Comparison of ENCODE assay signal across 16 cellular contexts in the genomic region with DNA sequence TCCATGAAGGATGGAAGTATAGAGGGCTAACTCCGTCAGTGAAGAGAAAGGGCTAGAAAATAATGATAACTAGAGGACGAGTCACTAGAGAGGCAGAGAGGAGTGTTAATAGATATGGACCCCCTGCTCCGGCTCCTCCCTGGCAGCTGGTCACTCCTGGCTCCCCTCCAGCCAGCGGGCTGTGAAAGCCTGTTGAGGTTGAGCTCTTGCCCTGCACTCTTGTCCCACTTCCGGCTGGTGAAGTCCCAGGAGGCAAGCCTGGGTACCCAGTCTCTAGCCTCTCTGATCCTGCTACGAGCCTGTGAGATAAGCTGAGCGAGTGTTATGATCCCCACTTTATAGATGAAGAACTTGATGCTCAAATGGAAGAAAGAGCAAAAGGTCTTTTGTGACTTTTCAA.
DNase-seq lines count a peak whose midpoint lies in the region; ATAC-seq and TF ChIP-seq lines count a peak whose summit lies in the region.
"Had no signal": no experiment of that assay in that cellular context is flagged by ENCODE, and none has a peak within 500 bp of the region (broad histone marks: within the 10 kb centered on the region; RNA-seq: fewer than 3 reads in every experiment).

No MANE protein-coding gene starts in this region.

- H3K36me3 ChIP-seq in smooth muscle cell (ENCODE audit: low read depth) = no peaks in the 10 kb centered on the region
- H3K36me3 ChIP-seq in hepatocyte (replicated peaks; ENCODE audit: insufficient read depth, low read depth) = no peaks in the 10 kb centered on the region
- H3K36me3 ChIP-seq: breast epithelium had no signal

- H3K4me3 ChIP-seq in smooth muscle cell = no peak overlapping the region
- H3K4me3 ChIP-seq in hepatocyte = no peak overlapping the region
- H3K4me3 ChIP-seq: breast epithelium, lung, testis had no signal

- H3K4me3 Mint-ChIP-seq in neural crest cell = peak overlapping the region; percentile 69
- H3K4me3 Mint-ChIP-seq: naive thymus-derived CD4-positive, alpha-beta T cell; stimulated activated effector memory CD8-positive, alpha-beta T cell treated with anti-CD3 and anti-CD28 coated beads, Interleukin-12 subunit alpha, Interleukin-12 subunit beta, amount 100 ng/mL, for 72 hours had no signal

- H3K27ac Mint-ChIP-seq in neural crest cell (ENCODE audit: unreplicated experiment) = peak overlapping the region; percentile 96
- H3K27ac Mint-ChIP-seq: naive thymus-derived CD4-positive, alpha-beta T cell; stimulated activated effector memory CD8-positive, alpha-beta T cell treated with anti-CD3 and anti-CD28 coated beads, Interleukin-12 subunit alpha, Interleukin-12 subunit beta, amount 100 ng/mL, for 72 hours had no signal

- TF ChIP-seq CTCF in neural crest cell (conservative IDR thresholded peaks at IDR 0.05) (no peak), smooth muscle cell (IDR thresholded peaks at IDR 0.05; ENCODE audit: borderline replicate concordance, insufficient read depth, poor library complexity, severe bottlenecking) (no peak), hepatocyte (IDR thresholded peaks at IDR 0.05; ENCODE audit: poor library complexity) (no peak)

- no peak overlapping the region for H3K9ac ChIP-seq in smooth muscle cell (ENCODE audit: low read depth)

- no peaks in the 10 kb centered on the region for H3F3A ChIP-seq in smooth muscle cell (ENCODE audit: low read depth)

- H3K4me2 ChIP-seq in smooth muscle cell (no peak overlapping the region), hepatocyte (no peak overlapping the region)

- H4K20me1 ChIP-seq in smooth muscle cell (ENCODE audit: low read depth) (no peaks in the 10 kb centered on the region), hepatocyte (ENCODE audit: insufficient read depth, poor library complexity, severe bottlenecking) (no peaks in the 10 kb centered on the region)

- DNase-seq in DMS79 treated with DMSO at 0.1 percent for 48 hours (lab: John Stamatoyannopoulos, UW) = peak; percentile 27
- peak; percentile 29 for DNase-seq in NCI-H1092 (lab: John Stamatoyannopoulos, UW)
- DNase-seq in neural crest cell (ENCODE audit: low read depth, low spot score) = no peak
- no peak for DNase-seq in smooth muscle cell (lab: John Stamatoyannopoulos, UW; ENCODE audit: unreplicated experiment)
- DNase-seq in hepatocyte (ENCODE audit: low spot score) = no peak
- DNase-seq in activated CD4-positive, alpha-beta T cell treated with anti-CD3 and anti-CD28 coated beads for 1 hour = no peak
- DNase-seq: Karpas-422; naive thymus-derived CD4-positive, alpha-beta T cell; NCI-H345; testis had no signal

- H3K4me1 ChIP-seq in smooth muscle cell (ENCODE audit: low read depth) (peaks cover 17% of the 10 kb centered on the region), hepatocyte (ENCODE audit: insufficient read depth) (no peaks in the 10 kb centered on the region)
- H3K4me1 ChIP-seq: breast epithelium, testis had no signal

- H3K9me3 ChIP-seq in smooth muscle cell (replicated peaks; ENCODE audit: low read depth) = no peaks in the 10 kb centered on the region
- no peaks in the 10 kb centered on the region for H3K9me3 ChIP-seq in hepatocyte (ENCODE audit: low read depth)
- H3K9me3 ChIP-seq: breast epithelium, testis had no signal

- ATAC-seq in HG03571 (IDR thresholded peaks at IDR 0.05; ENCODE audit: unreplicated experiment) = no peak
- ATAC-seq: activated CD4-positive, CD25-positive, alpha-beta regulatory T cell treated with anti-CD3 and anti-CD28 coated beads, Interleukin-2, amount 50 U/mL, for 24 hours; naive thymus-derived CD4-positive, alpha-beta T cell; stimulated activated effector memory CD8-positive, alpha-beta T cell treated with anti-CD3 and anti-CD28 coated beads, Interleukin-12 subunit alpha, Interleukin-12 subunit beta, amount 100 ng/mL, for 72 hours had no signal

- H3K79me2 ChIP-seq in smooth muscle cell (ENCODE audit: low read depth) = no peaks in the 10 kb centered on the region
- no peaks in the 10 kb centered on the region for H3K79me2 ChIP-seq in hepatocyte

- peaks cover 77% of the 10 kb centered on the region for H3K4me1 Mint-ChIP-seq in neural crest cell
- H3K4me1 Mint-ChIP-seq: naive thymus-derived CD4-positive, alpha-beta T cell; stimulated activated effector memory CD8-positive, alpha-beta T cell treated with anti-CD3 and anti-CD28 coated beads, Interleukin-12 subunit alpha, Interleukin-12 subunit beta, amount 100 ng/mL, for 72 hours had no signal

- H3K9me3 Mint-ChIP-seq in neural crest cell = peaks cover 4% of the 10 kb centered on the region
- H3K9me3 Mint-ChIP-seq: naive thymus-derived CD4-positive, alpha-beta T cell; stimulated activated effector memory CD8-positive, alpha-beta T cell treated with anti-CD3 and anti-CD28 coated beads, Interleukin-12 subunit alpha, Interleukin-12 subunit beta, amount 100 ng/mL, for 72 hours had no signal

- no peaks in the 10 kb centered on the region for H3K9me2 ChIP-seq in hepatocyte (replicated peaks; ENCODE audit: insufficient read depth)

- H3K27me3 ChIP-seq in smooth muscle cell (ENCODE audit: low read depth) = no peaks in the 10 kb centered on the region
- peaks cover 16% of the 10 kb centered on the region for H3K27me3 ChIP-seq in hepatocyte
- H3K27me3 ChIP-seq: breast epithelium, testis had no signal

- H2AFZ ChIP-seq in smooth muscle cell (ENCODE audit: low read depth) (no peak overlapping the region), hepatocyte (no peak overlapping the region)

- H3K27ac ChIP-seq in cingulate gyrus (ENCODE audit: low read depth, low read length) = peak overlapping the region; percentile 12
- H3K27ac ChIP-seq in smooth muscle cell (ENCODE audit: low read depth) = no peak overlapping the region
- no peak overlapping the region for H3K27ac ChIP-seq in hepatocyte
- H3K27ac ChIP-seq: breast epithelium, testis had no signal

- 62% methylated on average over 7 of the region's 7 CpGs for WGBS in smooth muscle cell (ENCODE audit: low lambda C conversion rate)
- 65% methylated on average over 7 of the region's 7 CpGs for WGBS in hepatocyte (ENCODE audit: low lambda C conversion rate, missing lambda C conversion rate)

- H3K36me3 Mint-ChIP-seq in neural crest cell (ENCODE audit: low read depth) = peaks cover 17% of the 10 kb centered on the region
- H3K36me3 Mint-ChIP-seq: naive thymus-derived CD4-positive, alpha-beta T cell; stimulated activated effector memory CD8-positive, alpha-beta T cell treated with anti-CD3 and anti-CD28 coated beads, Interleukin-12 subunit alpha, Interleukin-12 subunit beta, amount 100 ng/mL, for 72 hours had no signal

- no peaks in the 10 kb centered on the region for H3K27me3 Mint-ChIP-seq in neural crest cell (ENCODE audit: low read depth)

Comparison
In these comparisons a context has a peak if more than half of its experiments do, and no peak if none do; other contexts are left out.
1. DNase-seq: peak in DMS79 treated with DMSO at 0.1 percent for 48 hours (single experiment) and NCI-H1092 (single experiment); none in neural crest cell (single experiment), smooth muscle cell (single experiment), hepatocyte (single experiment) and activated CD4-positive, alpha-beta T cell treated with anti-CD3 and anti-CD28 coated beads for 1 hour (single experiment).